In the genomic region with DNA sequence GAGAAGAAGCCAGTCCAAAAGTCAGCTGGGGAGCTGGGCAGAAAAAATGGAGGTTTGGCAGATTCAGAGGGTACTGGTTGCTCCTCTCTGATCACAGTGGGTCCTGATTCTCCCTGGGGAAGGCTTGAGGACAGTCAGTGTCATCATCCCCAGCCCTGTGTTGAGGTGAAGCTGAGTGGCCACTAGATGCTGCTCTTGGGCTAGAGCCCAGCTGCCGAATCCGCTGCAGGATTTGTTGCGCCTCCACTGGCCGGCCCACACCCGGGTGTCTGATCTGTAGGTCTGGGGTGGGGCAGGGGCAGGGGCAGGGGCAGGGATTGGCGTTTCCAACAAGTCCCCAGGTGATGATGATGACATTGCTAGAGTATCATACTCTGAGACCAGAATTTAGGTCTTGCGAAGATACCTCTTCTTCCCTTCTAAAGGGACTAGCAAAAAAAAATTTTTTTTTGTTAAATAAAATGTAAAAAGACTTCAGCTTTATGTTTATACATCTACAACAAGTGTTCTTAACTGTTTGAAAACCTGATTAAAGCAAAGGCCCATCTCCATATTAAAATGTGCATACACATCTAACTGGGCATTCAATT, we compare ENCODE assay signal across 8 cellular contexts.
DNase-seq lines count a peak whose midpoint lies in the region; ATAC-seq and TF ChIP-seq lines count a peak whose summit lies in the region.

No MANE protein-coding gene starts in this region.

- peak; percentile 82 for DNase-seq in A172 (ENCODE audit: low spot score)
- peak; percentile 39 for DNase-seq in NCI-H748 treated with DMSO at 0.1 percent for 48 hours (lab: John Stamatoyannopoulos, UW)
- peak; percentile 87 for DNase-seq in cerebellum (ENCODE audit: low spot score)
- DNase-seq in immature natural killer cell: no peak
- no peak for DNase-seq in NCI-H2081 treated with DMSO at 0.1 percent for 48 hours (lab: John Stamatoyannopoulos, UW)

- H3K4me3 Mint-ChIP-seq in immature natural killer cell: no peak overlapping the region

- H3K36me3 ChIP-seq in liver (ENCODE audit: control insufficient read depth in 4 of 4, insufficient read depth in 3 of 4, low read depth in 1 of 4, low read length in 3 of 4): peaks cover 0 to 46% (median 6%) of the 10 kb centered on the region in 4 donors

- H3K9me3 ChIP-seq in liver (ENCODE audit: control insufficient read depth in 4 of 4, low read length in 3 of 4): no peaks in the 10 kb centered on the region

- H3K27ac ChIP-seq in liver (ENCODE audit: low read depth in 1 of 2, low read length in 2 of 2): no peak overlapping the region

- H3K36me3 Mint-ChIP-seq in immature natural killer cell: no peaks in the 10 kb centered on the region

- H3K9ac ChIP-seq in liver (ENCODE audit: low read depth in 1 of 2, low read length in 2 of 2): no peak overlapping the region

- ATAC-seq in GM21447 (IDR thresholded peaks at IDR 0.05; ENCODE audit: unreplicated experiment): no peak

- no peak overlapping the region for H3K27ac Mint-ChIP-seq in immature natural killer cell

- no peaks in the 10 kb centered on the region for H3K27me3 ChIP-seq in liver (ENCODE audit: control insufficient read depth in 4 of 4, insufficient read depth in 4 of 4, low read length in 3 of 4)

- H3K4me1 ChIP-seq in liver (ENCODE audit: control insufficient read depth in 4 of 4, insufficient read depth in 4 of 4, low read length in 3 of 4): no peaks in the 10 kb centered on the region

- WGBS in liver: 65% methylated on average over 7 of the region's 7 CpGs

- peak; percentile 44 to 63 for TF ChIP-seq RAD21 in liver (IDR thresholded peaks at IDR 0.05)

- peaks cover 0 to 2% (median 0%) of the 10 kb centered on the region in 3 donors for H3K27me3 Mint-ChIP-seq in immature natural killer cell (ENCODE audit: low read depth in 3 of 3)

- no peak overlapping the region for H3K4me3 ChIP-seq in liver (ENCODE audit: low read depth in 1 of 3, low read length in 3 of 3)

- no peaks in the 10 kb centered on the region for H3K4me1 Mint-ChIP-seq in immature natural killer cell

- TF ChIP-seq CTCF in GM12872 (IDR thresholded peaks at IDR 0.05; ENCODE audit: insufficient read depth, low read depth, low read length) (peak; percentile 75), liver (IDR thresholded peaks at IDR 0.05; ENCODE audit: low read depth, low read length, missing input control) (peak; percentile 35)

- no peaks in the 10 kb centered on the region for H3K9me3 Mint-ChIP-seq in immature natural killer cell

TF ChIP-seq in liver, 16 proteins besides CTCF, POLR2A, EP300 and RAD21:
- TF ChIP-seq TAF1 (conservative IDR thresholded peaks at IDR 0.05) (no peak), EGR1 (IDR thresholded peaks at IDR 0.05; ENCODE audit: low read depth in 2 of 2) (no peak), REST (IDR thresholded peaks at IDR 0.05) (no peak), HNF4G (IDR thresholded peaks at IDR 0.05) (no peak), RXRA (IDR thresholded peaks at IDR 0.05) (no peak), NR2F2 (IDR thresholded peaks at IDR 0.05) (no peak), SP1 (IDR thresholded peaks at IDR 0.05) (no peak), YY1 (IDR thresholded peaks at IDR 0.05) (no peak), FOXA2 (IDR thresholded peaks at IDR 0.05) (no peak), GABPA (IDR thresholded peaks at IDR 0.05 in 1 of 2, conservative IDR thresholded peaks at IDR 0.05 in 1 of 2) (no peak), JUND (IDR thresholded peaks at IDR 0.05) (no peak), HNF4A (conservative IDR thresholded peaks at IDR 0.05) (no peak)
- TF ChIP-seq, protein P1, sequence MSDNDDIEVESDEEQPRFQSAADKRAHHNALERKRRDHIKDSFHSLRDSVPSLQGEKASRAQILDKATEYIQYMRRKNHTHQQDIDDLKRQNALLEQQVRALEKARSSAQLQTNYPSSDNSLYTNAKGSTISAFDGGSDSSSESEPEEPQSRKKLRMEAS (IDR thresholded peaks at IDR 0.05): no peak
- TF ChIP-seq, protein P2, sequence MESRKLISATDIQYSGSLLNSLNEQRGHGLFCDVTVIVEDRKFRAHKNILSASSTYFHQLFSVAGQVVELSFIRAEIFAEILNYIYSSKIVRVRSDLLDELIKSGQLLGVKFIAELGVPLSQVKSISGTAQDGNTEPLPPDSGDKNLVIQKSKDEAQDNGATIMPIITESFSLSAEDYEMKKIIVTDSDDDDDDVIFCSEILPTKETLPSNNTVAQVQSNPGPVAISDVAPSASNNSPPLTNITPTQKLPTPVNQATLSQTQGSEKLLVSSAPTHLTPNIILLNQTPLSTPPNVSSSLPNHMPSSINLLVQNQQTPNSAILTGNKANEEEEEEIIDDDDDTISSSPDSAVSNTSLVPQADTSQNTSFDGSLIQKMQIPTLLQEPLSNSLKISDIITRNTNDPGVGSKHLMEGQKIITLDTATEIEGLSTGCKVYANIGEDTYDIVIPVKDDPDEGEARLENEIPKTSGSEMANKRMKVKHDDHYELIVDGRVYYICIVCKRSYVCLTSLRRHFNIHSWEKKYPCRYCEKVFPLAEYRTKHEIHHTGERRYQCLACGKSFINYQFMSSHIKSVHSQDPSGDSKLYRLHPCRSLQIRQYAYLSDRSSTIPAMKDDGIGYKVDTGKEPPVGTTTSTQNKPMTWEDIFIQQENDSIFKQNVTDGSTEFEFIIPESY (IDR thresholded peaks at IDR 0.05): no peak

Comparison
In these comparisons a context has a peak if more than half of its experiments do, and no peak if none do; other contexts are left out.
1. DNase-seq: peak in A172 (single experiment), NCI-H748 treated with DMSO at 0.1 percent for 48 hours (single experiment) and cerebellum (single experiment); none in immature natural killer cell (0 of 3) and NCI-H2081 treated with DMSO at 0.1 percent for 48 hours (single experiment).